In the genomic region with DNA sequence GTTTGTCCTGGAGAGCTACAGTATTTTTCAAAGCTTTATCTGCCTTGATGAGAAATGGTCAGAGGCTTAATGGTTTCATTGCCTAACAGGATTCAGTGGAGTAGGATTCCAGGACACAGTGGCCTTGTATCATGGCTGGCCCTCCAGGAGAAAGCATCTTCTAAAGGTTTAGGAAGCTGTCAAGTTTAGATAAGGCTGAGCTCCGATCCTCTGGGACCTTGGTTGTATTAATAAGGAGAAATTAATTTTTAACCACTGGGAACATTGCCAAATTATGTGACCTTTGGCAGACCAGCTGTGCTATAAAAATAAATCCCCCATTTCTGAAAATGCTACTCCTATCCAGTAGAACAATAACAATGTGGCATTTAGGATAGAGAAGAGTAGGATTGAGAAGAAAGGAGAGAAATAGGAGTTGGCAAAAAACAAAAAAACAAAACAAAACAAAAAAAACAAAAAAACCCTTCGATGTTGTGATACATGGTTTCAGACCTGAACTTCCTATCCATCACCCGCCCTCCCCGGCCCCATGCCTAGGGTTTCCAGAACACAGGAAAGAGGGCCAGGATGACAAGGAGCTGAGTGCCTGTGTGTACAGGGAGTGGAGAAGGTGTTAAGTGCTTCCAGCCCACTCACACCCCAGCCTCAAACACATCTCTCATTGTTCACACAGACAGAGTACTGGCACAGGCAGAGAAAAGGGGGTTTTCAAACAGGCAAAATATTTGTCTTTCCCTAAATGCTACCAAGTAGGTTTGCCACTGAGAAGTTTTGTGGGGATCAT, we compare ENCODE assay signal across 20 cellular contexts. TPM values are rescaled to one million over a fixed set of nuclear protein-coding genes. Genes with fewer than 3 reads are reported as not detected.
DNase-seq lines count a peak whose midpoint lies in the region; ATAC-seq and TF ChIP-seq lines count a peak whose summit lies in the region.
"Had no signal": no experiment of that assay in that cellular context is flagged by ENCODE, and none has a peak within 500 bp of the region (broad histone marks: within the 10 kb centered on the region; RNA-seq: fewer than 3 reads in every experiment).

No MANE protein-coding gene starts in this region.

- H3K27ac Mint-ChIP-seq in stimulated activated naive CD8-positive, alpha-beta T cell treated with anti-CD3 and anti-CD28 coated beads, Interleukin-15, amount 100 ng/mL, for 72 hours, result no peak overlapping the region
- H3K27ac Mint-ChIP-seq: CD8-positive, alpha-beta T cell had no signal

- H3K36me3 ChIP-seq in heart right ventricle, result no peaks in the 10 kb centered on the region
- H3K36me3 ChIP-seq in fibroblast of lung (ENCODE audit: control insufficient read depth, insufficient read depth, low read length), result no peaks in the 10 kb centered on the region
- H3K36me3 ChIP-seq in osteoblast (ENCODE audit: insufficient read depth, low read length), result no peaks in the 10 kb centered on the region
- H3K36me3 ChIP-seq in vagina, result no peaks in the 10 kb centered on the region
- H3K36me3 ChIP-seq: tibial artery, WERI-Rb-1 had no signal

- H3K4me2 ChIP-seq in fibroblast of lung (ENCODE audit: extremely low read depth, insufficient read depth, low read length) (no peak overlapping the region), osteoblast (ENCODE audit: insufficient read depth, low read length) (peak overlapping the region; percentile 34)

- WGBS in heart right ventricle, 2 donors, result 57 to 61% methylated on average over 4 of the region's 4 CpGs
- 54% methylated on average over 4 of the region's 4 CpGs for WGBS in right cardiac atrium

- no peaks in the 10 kb centered on the region for H3K9me3 Mint-ChIP-seq in stimulated activated naive CD8-positive, alpha-beta T cell treated with anti-CD3 and anti-CD28 coated beads, Interleukin-15, amount 100 ng/mL, for 72 hours
- H3K9me3 Mint-ChIP-seq: CD8-positive, alpha-beta T cell; nephron progenitor cell had no signal

- no peaks in the 10 kb centered on the region for H3K9me3 ChIP-seq in heart right ventricle
- no peaks in the 10 kb centered on the region for H3K9me3 ChIP-seq in right cardiac atrium (ENCODE audit: control insufficient read depth, low read length)
- no peaks in the 10 kb centered on the region for H3K9me3 ChIP-seq in fibroblast of lung (ENCODE audit: control insufficient read depth, insufficient read depth, low read depth, low read length)
- no peaks in the 10 kb centered on the region for H3K9me3 ChIP-seq in osteoblast (ENCODE audit: low read depth, low read length)
- H3K9me3 ChIP-seq in vagina, result no peaks in the 10 kb centered on the region
- H3K9me3 ChIP-seq: tibial artery had no signal

- TF ChIP-seq CTCF in heart right ventricle (IDR thresholded peaks at IDR 0.05), result no peak
- TF ChIP-seq CTCF in fibroblast of lung (conservative IDR thresholded peaks at IDR 0.05 in 1 of 2, IDR thresholded peaks at IDR 0.05 in 1 of 2; ENCODE audit: low read depth in 1 of 2, low read length in 2 of 2), result no peak
- TF ChIP-seq CTCF in osteoblast (IDR thresholded peaks at IDR 0.05; ENCODE audit: extremely low read depth, low read depth, low read length), result no peak
- no peak for TF ChIP-seq CTCF in vagina (IDR thresholded peaks at IDR 0.05)

- H3K4me3 ChIP-seq in heart right ventricle (no peak overlapping the region), right cardiac atrium (ENCODE audit: low read length) (no peak overlapping the region), fibroblast of lung (replicated peaks in 1 of 4; ENCODE audit: control extremely low read depth in 1 of 4, insufficient read depth in 1 of 4, low read depth in 3 of 4, low read length in 4 of 4) (no peak overlapping the region), osteoblast (ENCODE audit: insufficient read depth, low read length) (no peak overlapping the region), vagina (no peak overlapping the region)
- H3K4me3 ChIP-seq: tibial artery had no signal

- H3K27ac ChIP-seq in heart right ventricle (peak overlapping the region in 5 of 10 donors; percentile 13 to 49 (median 22)), right cardiac atrium (ENCODE audit: low read length) (no peak overlapping the region), fibroblast of lung (ENCODE audit: insufficient read depth, low read length) (no peak overlapping the region), osteoblast (ENCODE audit: low read depth, low read length) (peak overlapping the region; percentile 34), vagina (peak overlapping the region; percentile 25)
- H3K27ac ChIP-seq: tibial artery, WERI-Rb-1 had no signal

- H3K9ac ChIP-seq in fibroblast of lung (ENCODE audit: insufficient read depth, low read length), result no peak overlapping the region

- no peak for TF ChIP-seq POLR2A in vagina (IDR thresholded peaks at IDR 0.05)

- peak in 5 of 8 donors; percentile 13 to 51 (median 39) for ATAC-seq in heart right ventricle
- ATAC-seq in right cardiac atrium, result no peak
- ATAC-seq in stimulated activated naive CD8-positive, alpha-beta T cell treated with anti-CD3 and anti-CD28 coated beads, Interleukin-15, amount 100 ng/mL, for 72 hours, result no peak
- ATAC-seq: CD8-positive, alpha-beta T cell had no signal

- intact Hi-C loops in heart right ventricle (cut with DNase I), result loop anchor here in 5 of 10 donors (5.0 to 10.0 kb wide), 6 partner anchors 69 to 1424 kb away; no protein-coding TSS in a partner anchor
- intact Hi-C loops in right cardiac atrium (cut with DNase I), result loop anchor here in 2 of 4 donors (10.0 kb wide), 3 partner anchors 994 to 1544 kb away; no protein-coding TSS in a partner anchor
- intact Hi-C loops in vagina (cut with DNase I), result loop anchor here (10.0 kb wide), 1 partner anchor 1364 kb away; no protein-coding TSS in a partner anchor

- DNase-seq in heart right ventricle (no peak), right cardiac atrium (no peak), fibroblast of lung (ENCODE audit: low read depth in 2 of 2) (peak; percentile 58 to 73), osteoblast (ENCODE audit: insufficient read length, low spot score, missing footprints) (no peak), vagina (ENCODE audit: extremely low spot score in 2 of 2) (peak in 1 of 2 donors; percentile 58), HuH-7 (ENCODE audit: low spot score) (no peak), cerebellar nuclear complex (lab: John Stamatoyannopoulos, UW) (no peak)
- no peak for DNase-seq in stimulated activated naive CD8-positive, alpha-beta T cell treated with anti-CD3 and anti-CD28 coated beads, Interleukin-15, amount 100 ng/mL, for 72 hours
- DNase-seq: ACHN; activated gamma-delta T cell; aorta; CD8-positive, alpha-beta T cell; dorsolateral prefrontal cortex; H7; NCI-H2081 treated with DMSO at 0.1 percent for 48 hours; NCI-H774; nephron progenitor cell; stimulated activated CD4-positive, alpha-beta T cell treated with anti-CD3 and anti-CD28 coated beads, Interleukin-4, amount 100 ng/mL, for 1 hour; tibial artery; WERI-Rb-1 had no signal

- H4K20me1 ChIP-seq in fibroblast of lung (ENCODE audit: control insufficient read depth, extremely low read depth, insufficient read depth, low read length) (no peaks in the 10 kb centered on the region), osteoblast (ENCODE audit: insufficient read depth, low read length) (peaks cover 21% of the 10 kb centered on the region)

- H3K79me2 ChIP-seq in fibroblast of lung (ENCODE audit: control insufficient read depth, insufficient read depth, low read length), result peaks cover 3% of the 10 kb centered on the region
- peaks cover 92% of the 10 kb centered on the region for H3K79me2 ChIP-seq in osteoblast (ENCODE audit: insufficient read depth, low read length)

- H3K4me1 ChIP-seq in heart right ventricle (peaks cover 8 to 64% (median 46%) of the 10 kb centered on the region in 9 donors), right cardiac atrium (ENCODE audit: control insufficient read depth, insufficient read depth, low read length) (peaks cover 3% of the 10 kb centered on the region), fibroblast of lung (ENCODE audit: control insufficient read depth, extremely low read depth, insufficient read depth, low read length) (peaks cover 2% of the 10 kb centered on the region), osteoblast (ENCODE audit: insufficient read depth, low read length) (peaks cover 57% of the 10 kb centered on the region), vagina (peaks cover 54% of the 10 kb centered on the region)

- H2AFZ ChIP-seq in fibroblast of lung (ENCODE audit: low read length), result no peak overlapping the region
- no peak overlapping the region for H2AFZ ChIP-seq in osteoblast (ENCODE audit: low read length)

- peaks cover 30% of the 10 kb centered on the region for H3K4me1 Mint-ChIP-seq in stimulated activated naive CD8-positive, alpha-beta T cell treated with anti-CD3 and anti-CD28 coated beads, Interleukin-15, amount 100 ng/mL, for 72 hours

- H3K4me3 Mint-ChIP-seq in stimulated activated naive CD8-positive, alpha-beta T cell treated with anti-CD3 and anti-CD28 coated beads, Interleukin-15, amount 100 ng/mL, for 72 hours, result no peak overlapping the region
- H3K4me3 Mint-ChIP-seq: CD8-positive, alpha-beta T cell; nephron progenitor cell had no signal

- H3K27me3 ChIP-seq in heart right ventricle (peaks cover 0 to 40% (median 12%) of the 10 kb centered on the region in 7 donors), right cardiac atrium (ENCODE audit: control insufficient read depth, insufficient read depth) (no peaks in the 10 kb centered on the region), fibroblast of lung (ENCODE audit: control insufficient read depth, insufficient read depth, low read length) (no peaks in the 10 kb centered on the region), osteoblast (ENCODE audit: insufficient read depth, low read length) (no peaks in the 10 kb centered on the region), vagina (no peaks in the 10 kb centered on the region)

- H3K27me3 Mint-ChIP-seq in stimulated activated naive CD8-positive, alpha-beta T cell treated with anti-CD3 and anti-CD28 coated beads, Interleukin-15, amount 100 ng/mL, for 72 hours, result peaks cover 56% of the 10 kb centered on the region

RNA-seq across cellular contexts. Expression of gene NRP2, which starts 6.3 kb away (rescaled TPM):
- total RNA-seq in heart right ventricle (10 to 100 TPM in 5 of 10 donors, 1 to 10 TPM in 5; 4.7 to 29.4 (median 9.9) TPM), right cardiac atrium (10 to 100 TPM in 1 of 4 donors, 1 to 10 TPM in 3; 8.9 to 11.1 (median 9.7) TPM), fibroblast of lung (22.9 and 28.7 TPM in 2 replicates), osteoblast (145 and 183 TPM in 2 replicates), vagina (65.6 TPM)
- polyA plus RNA-seq in heart right ventricle (1 to 10 TPM; 2.5 to 2.7 TPM), right cardiac atrium (5.7 TPM), fibroblast of lung (16.6 and 23.9 TPM in 2 replicates)
- polyA plus RNA-seq in fibroblast of lung (2012), result 12.5 and 15.7 TPM in 2 replicates
- polyA minus RNA-seq in fibroblast of lung (ENCODE audit: low replicate concordance), result 77.2 and 77.3 TPM in 2 replicates
- total RNA-seq: CD8-positive, alpha-beta T cell had no signal

Comparison
In these comparisons a context has a peak if more than half of its experiments do, and no peak if none do; other contexts are left out.
1. ATAC-seq: peak in heart right ventricle (5 of 8); none in right cardiac atrium (0 of 2) and stimulated activated naive CD8-positive, alpha-beta T cell treated with anti-CD3 and anti-CD28 coated beads, Interleukin-15, amount 100 ng/mL, for 72 hours (single experiment).
2. DNase-seq: peak in fibroblast of lung (2 of 2); none in heart right ventricle (0 of 2), right cardiac atrium (0 of 3), osteoblast (single experiment), stimulated activated naive CD8-positive, alpha-beta T cell treated with anti-CD3 and anti-CD28 coated beads, Interleukin-15, amount 100 ng/mL, for 72 hours (0 of 2), HuH-7 (single experiment) and cerebellar nuclear complex (0 of 2).
3. H3K27ac ChIP-seq: peak in osteoblast (single experiment) and vagina (single experiment); none in right cardiac atrium (single experiment) and fibroblast of lung (single experiment).